Comparison of ENCODE assay signal across 2 cellular contexts in genomic region chr15:51613988-51614387, GRCh38.
TF ChIP-seq lines count a peak whose summit lies in the region.

No MANE protein-coding gene starts in this region.

TF ChIP-seq in A549, 52 proteins besides CTCF, POLR2A, EP300 and RAD21 (continued from another document):
- TF ChIP-seq BCL3 (IDR thresholded peaks at IDR 0.05), result no peak
TF ChIP-seq in A549: peak in this region for 1.

TF ChIP-seq in K562, 482 proteins besides CTCF, POLR2A, EP300 and RAD21 (continued from another document):
- peak; percentile 6; the same call in 1 of the 2 replicates for TF ChIP-seq MAFF (IDR thresholded peaks at IDR 0.05; ENCODE audit: low read length)
